ENCODE assay signal across 1 cellular context in the genomic region with DNA sequence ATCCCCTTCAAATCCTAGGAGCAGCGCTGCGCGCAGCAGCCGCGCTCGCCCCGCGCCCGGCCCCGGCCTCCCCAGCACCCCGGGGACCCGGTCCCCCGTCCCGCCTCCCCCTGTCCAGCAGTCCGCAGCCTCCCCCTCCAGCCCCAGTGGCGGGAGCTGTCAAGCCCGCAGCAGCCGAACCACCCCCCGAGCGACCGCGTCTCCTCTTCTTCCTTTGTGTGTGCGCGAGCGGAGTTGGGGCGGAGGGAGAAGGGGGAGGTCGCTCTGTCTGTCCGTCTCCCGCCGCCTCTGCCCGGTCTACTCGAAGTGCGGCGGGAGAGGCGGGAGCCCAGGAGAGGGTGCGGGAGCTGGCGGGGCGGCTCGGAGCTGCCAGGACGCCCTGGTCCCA.
TF ChIP-seq lines count a peak whose summit lies in the region.

No MANE protein-coding gene starts in this region.

TF ChIP-seq in HepG2, 621 proteins besides CTCF, POLR2A, EP300 and RAD21 (continued from another document):
- TF ChIP-seq THAP8 (CRISPR knock-in tag; IDR thresholded peaks at IDR 0.05; ENCODE audit: borderline replicate concordance) (0 out of 2 replicates have a peak, but pooled peaks have one; percentile 62), ZNF891 (CRISPR knock-in tag; IDR thresholded peaks at IDR 0.05) (0 out of 2 replicates have a peak, but pooled peaks have one; percentile 14), ZSCAN25 (CRISPR knock-in tag; IDR thresholded peaks at IDR 0.05) (peak; percentile 8; the same call in 1 of the 2 replicates), RELA (CRISPR knock-in tag; IDR thresholded peaks at IDR 0.05) (no peak), ZNF883 (CRISPR knock-in tag; IDR thresholded peaks at IDR 0.05; ENCODE audit: not compliant biosample characterization) (no peak), KDM1A (CRISPR knock-in tag; IDR thresholded peaks at IDR 0.05) (no peak), ZFP41 (CRISPR knock-in tag; IDR thresholded peaks at IDR 0.05; ENCODE audit: borderline replicate concordance) (no peak), RXRB (CRISPR knock-in tag; IDR thresholded peaks at IDR 0.05; ENCODE audit: borderline replicate concordance) (no peak), ESRRA (CRISPR knock-in tag; IDR thresholded peaks at IDR 0.05; ENCODE audit: low read depth) (no peak), TRAFD1 (CRISPR knock-in tag; IDR thresholded peaks at IDR 0.05; ENCODE audit: borderline replicate concordance) (no peak), TAF15 (IDR thresholded peaks at IDR 0.05; ENCODE audit: low read depth, low read length, poor library complexity, severe bottlenecking) (peak; percentile 51), HCFC1 (IDR thresholded peaks at IDR 0.05; ENCODE audit: low read depth, low read length) (no peak), ZUFSP (CRISPR knock-in tag; IDR thresholded peaks at IDR 0.05; ENCODE audit: borderline replicate concordance) (no peak), SNAPC2 (CRISPR knock-in tag; IDR thresholded peaks at IDR 0.05) (no peak), MAZ (IDR thresholded peaks at IDR 0.05; ENCODE audit: borderline replicate concordance, low read depth, low read length) (peak; percentile 13; the same call in 1 of the 2 replicates), MAZ (CRISPR knock-in tag; IDR thresholded peaks at IDR 0.05; ENCODE audit: low read depth) (no peak)
